Comparison of ENCODE assay signal across 1 cellular context in genomic region chr1:3158329-3158728, GRCh38.
TF ChIP-seq lines count a peak whose summit lies in the region.

No MANE protein-coding gene starts in this region.

TF ChIP-seq in K562, 482 proteins besides CTCF, POLR2A, EP300 and RAD21 (continued from another document):
- TF ChIP-seq TSHZ1 (CRISPR knock-in tag; IDR thresholded peaks at IDR 0.05) (no peak), NFE2L1 (tag; IDR thresholded peaks at IDR 0.05; ENCODE audit: borderline replicate concordance, low read depth) (peak; percentile 51; the same call in 1 of the 2 replicates), POLR2B (IDR thresholded peaks at IDR 0.05; ENCODE audit: low read depth, partially characterized antibody) (no peak), NELFE (IDR thresholded peaks at IDR 0.05; ENCODE audit: insufficient read depth, insufficient read length) (no peak), MAFF (IDR thresholded peaks at IDR 0.05; ENCODE audit: low read length) (peak; percentile 82), MCM7 (IDR thresholded peaks at IDR 0.05) (no peak), NFE2 (IDR thresholded peaks at IDR 0.05; ENCODE audit: low read depth) (peak; percentile 32; the same call in 1 of the 2 replicates), MAFG (tag; conservative IDR thresholded peaks at IDR 0.05) (peak; percentile 90)
- TF ChIP-seq, protein P1, sequence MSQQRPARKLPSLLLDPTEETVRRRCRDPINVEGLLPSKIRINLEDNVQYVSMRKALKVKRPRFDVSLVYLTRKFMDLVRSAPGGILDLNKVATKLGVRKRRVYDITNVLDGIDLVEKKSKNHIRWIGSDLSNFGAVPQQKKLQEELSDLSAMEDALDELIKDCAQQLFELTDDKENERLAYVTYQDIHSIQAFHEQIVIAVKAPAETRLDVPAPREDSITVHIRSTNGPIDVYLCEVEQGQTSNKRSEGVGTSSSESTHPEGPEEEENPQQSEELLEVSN (IDR thresholded peaks at IDR 0.05; ENCODE audit: borderline replicate concordance in 1 of 2, extremely low read depth in 1 of 2, insufficient read depth in 1 of 2, insufficient read length in 1 of 2, low read depth in 1 of 2, low read length in 1 of 2, poor library complexity in 1 of 2, severe bottlenecking in 1 of 2), result no peak
- TF ChIP-seq, protein P2, sequence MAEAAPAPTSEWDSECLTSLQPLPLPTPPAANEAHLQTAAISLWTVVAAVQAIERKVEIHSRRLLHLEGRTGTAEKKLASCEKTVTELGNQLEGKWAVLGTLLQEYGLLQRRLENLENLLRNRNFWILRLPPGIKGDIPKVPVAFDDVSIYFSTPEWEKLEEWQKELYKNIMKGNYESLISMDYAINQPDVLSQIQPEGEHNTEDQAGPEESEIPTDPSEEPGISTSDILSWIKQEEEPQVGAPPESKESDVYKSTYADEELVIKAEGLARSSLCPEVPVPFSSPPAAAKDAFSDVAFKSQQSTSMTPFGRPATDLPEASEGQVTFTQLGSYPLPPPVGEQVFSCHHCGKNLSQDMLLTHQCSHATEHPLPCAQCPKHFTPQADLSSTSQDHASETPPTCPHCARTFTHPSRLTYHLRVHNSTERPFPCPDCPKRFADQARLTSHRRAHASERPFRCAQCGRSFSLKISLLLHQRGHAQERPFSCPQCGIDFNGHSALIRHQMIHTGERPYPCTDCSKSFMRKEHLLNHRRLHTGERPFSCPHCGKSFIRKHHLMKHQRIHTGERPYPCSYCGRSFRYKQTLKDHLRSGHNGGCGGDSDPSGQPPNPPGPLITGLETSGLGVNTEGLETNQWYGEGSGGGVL (CRISPR knock-in tag; IDR thresholded peaks at IDR 0.05), result no peak
- TF ChIP-seq, protein P3, sequence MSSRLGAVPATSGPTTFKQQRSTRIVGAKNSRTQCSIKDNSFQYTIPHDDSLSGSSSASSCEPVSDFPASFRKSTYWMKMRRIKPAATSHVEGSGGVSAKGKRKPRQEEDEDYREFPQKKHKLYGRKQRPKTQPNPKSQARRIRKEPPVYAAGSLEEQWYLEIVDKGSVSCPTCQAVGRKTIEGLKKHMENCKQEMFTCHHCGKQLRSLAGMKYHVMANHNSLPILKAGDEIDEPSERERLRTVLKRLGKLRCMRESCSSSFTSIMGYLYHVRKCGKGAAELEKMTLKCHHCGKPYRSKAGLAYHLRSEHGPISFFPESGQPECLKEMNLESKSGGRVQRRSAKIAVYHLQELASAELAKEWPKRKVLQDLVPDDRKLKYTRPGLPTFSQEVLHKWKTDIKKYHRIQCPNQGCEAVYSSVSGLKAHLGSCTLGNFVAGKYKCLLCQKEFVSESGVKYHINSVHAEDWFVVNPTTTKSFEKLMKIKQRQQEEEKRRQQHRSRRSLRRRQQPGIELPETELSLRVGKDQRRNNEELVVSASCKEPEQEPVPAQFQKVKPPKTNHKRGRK (tag; IDR thresholded peaks at IDR 0.05), result peak; percentile 88
